Comparison of ENCODE assay signal across 17 cellular contexts in genomic region chr9:72268961-72269360, GRCh38.
A peak's percentile ranks its signal among the peaks of the same experiment; 100 is the strongest.
DNase-seq lines count a peak whose midpoint lies in the region; ATAC-seq, FAIRE-seq and TF ChIP-seq lines count a peak whose summit lies in the region.
"Had no signal": no experiment of that assay in that cellular context is flagged by ENCODE, and none has a peak within 500 bp of the region (broad histone marks: within the 10 kb centered on the region; RNA-seq: fewer than 3 reads in every experiment).

No MANE protein-coding gene starts in this region.

- no peak overlapping the region for H2BK20ac ChIP-seq in H1 (ENCODE audit: low read length)

- CTCF ChIA-PET in H1 (lab: Charles Lee; ENCODE audit: partially characterized antibody) = interaction anchor here (0.6 to 5.3 kb wide), 3 partner anchors 12 to 230 kb away, joined by 3 to 48 read pairs (median 6); no protein-coding TSS in a partner anchor

- FAIRE-seq in H1 (lab: Jason Lieb, UNC) = no peak
- FAIRE-seq: D721Med, G401.6, GM12892 had no signal

- H2AK5ac ChIP-seq in H1 (ENCODE audit: low read depth, low read length) = no peak overlapping the region

- no peak for TF ChIP-seq EP300 in H1 (IDR thresholded peaks at IDR 0.05; ENCODE audit: borderline replicate concordance in 1 of 2, low read depth in 2 of 2, low read length in 2 of 2)

- no peak overlapping the region for H2BK120ac ChIP-seq in H1 (replicated peaks; ENCODE audit: low read depth, low read length)

- POLR2A ChIA-PET in H1 (lab: Charles Lee; ENCODE audit: partially characterized antibody) = no interaction called here

- H3K9me3 Mint-ChIP-seq in stimulated activated memory B cell treated with anti-CD40 and anti-IgM and Interleukin-4, amounts not matched to agents 10 μg/mL and 1 μg/mL and 100 μg/mL, for 72 hours = no peaks in the 10 kb centered on the region
- H3K9me3 Mint-ChIP-seq in immature natural killer cell = no peaks in the 10 kb centered on the region
- H3K9me3 Mint-ChIP-seq: CD4-positive, alpha-beta T cell; CD8-positive, alpha-beta memory T cell; H9 had no signal

- H3K23ac ChIP-seq in H1 (ENCODE audit: insufficient read length) = no peak overlapping the region

- H3K9ac ChIP-seq in BLaER1 (no peak overlapping the region), H1 (replicated peaks in 1 of 4; ENCODE audit: extremely low read depth in 1 of 4, low read depth in 3 of 4, low read length in 3 of 4) (no peak overlapping the region)
- no peak overlapping the region for H3K9ac ChIP-seq in BLaER1 treated with 17β-estradiol and CSF1 and Interleukin-3, amounts not matched to agents 10 nM and 100 nM

- H3K23me2 ChIP-seq in H1 (ENCODE audit: low read depth, low read length) = no peaks in the 10 kb centered on the region

- no peaks in the 10 kb centered on the region for H3K9me3 ChIP-seq in BLaER1
- peaks cover 0 to 12% (median 0%) of the 10 kb centered on the region in 11 experiments; a peak in 1 of 22 replicates for H3K9me3 ChIP-seq in BLaER1 treated with 17β-estradiol and CSF1 and Interleukin-3, amounts not matched to agents 10 nM and 100 nM (replicated peaks in 1 of 11)
- no peaks in the 10 kb centered on the region for H3K9me3 ChIP-seq in H1 (ENCODE audit: insufficient read depth in 2 of 2, low read depth in 1 of 2, low read length in 1 of 2)

- no peak overlapping the region for H3K27ac Mint-ChIP-seq in stimulated activated memory B cell treated with anti-CD40 and anti-IgM and Interleukin-4, amounts not matched to agents 10 μg/mL and 1 μg/mL and 100 μg/mL, for 72 hours
- H3K27ac Mint-ChIP-seq in immature natural killer cell = no peak overlapping the region
- H3K27ac Mint-ChIP-seq: CD14-positive monocyte; CD4-positive, alpha-beta T cell; CD8-positive, alpha-beta memory T cell had no signal

- ATAC-seq in stimulated activated memory B cell treated with anti-CD40 and anti-IgM and Interleukin-4, amounts not matched to agents 10 μg/mL and 1 μg/mL and 100 μg/mL, for 72 hours = peak; percentile 55
- no peak for ATAC-seq in GM21447 (IDR thresholded peaks at IDR 0.05; ENCODE audit: unreplicated experiment)
- ATAC-seq: HCT116 had no signal

- no peak overlapping the region for H3K14ac ChIP-seq in H1 (ENCODE audit: insufficient read length)

- no peaks in the 10 kb centered on the region for H3K4me1 Mint-ChIP-seq in stimulated activated memory B cell treated with anti-CD40 and anti-IgM and Interleukin-4, amounts not matched to agents 10 μg/mL and 1 μg/mL and 100 μg/mL, for 72 hours
- H3K4me1 Mint-ChIP-seq in immature natural killer cell = no peaks in the 10 kb centered on the region
- H3K4me1 Mint-ChIP-seq: CD8-positive, alpha-beta memory T cell; H9 had no signal

- no peak overlapping the region for H2BK15ac ChIP-seq in H1 (ENCODE audit: low read length)

- DNase-seq in H1 (ENCODE audit: low read depth in 1 of 2, low spot score in 2 of 2) (no peak), immature natural killer cell (no peak), islet precursor cell (no peak)
- DNase-seq: CD4-positive, alpha-beta T cell; CD8-positive, alpha-beta memory T cell; DMS 273 treated with DMSO at 0.1 percent for 48 hours; DMS79 treated with DMSO at 0.1 percent for 48 hours; H9 had no signal

- H3K4me3 ChIP-seq in BLaER1 (no peak overlapping the region), H1 (ENCODE audit: extremely low read depth in 1 of 4, insufficient read depth in 2 of 4, low read depth in 3 of 4, low read length in 4 of 4) (no peak overlapping the region)
- no peak overlapping the region for H3K4me3 ChIP-seq in BLaER1 treated with 17β-estradiol and CSF1 and Interleukin-3, amounts not matched to agents 10 nM and 100 nM

- H3K56ac ChIP-seq in H1 (replicated peaks; ENCODE audit: insufficient read length, low read depth, low read length) = no peak overlapping the region

- H3K79me1 ChIP-seq in H1 (ENCODE audit: low read depth, low read length) = no peaks in the 10 kb centered on the region

- no peak overlapping the region for H2BK12ac ChIP-seq in H1 (ENCODE audit: low read depth, low read length)

- H4K8ac ChIP-seq in H1 (ENCODE audit: extremely low read depth, insufficient read depth, low read length) = no peak overlapping the region

- no peak for TF ChIP-seq POLR2A in H1 (IDR thresholded peaks at IDR 0.05; ENCODE audit: control extremely low read depth in 1 of 2, low read depth in 2 of 2, low read length in 2 of 2)

- no peak overlapping the region for H4K91ac ChIP-seq in H1 (replicated peaks; ENCODE audit: insufficient read length, low read length)

- H3K4me3 Mint-ChIP-seq in stimulated activated memory B cell treated with anti-CD40 and anti-IgM and Interleukin-4, amounts not matched to agents 10 μg/mL and 1 μg/mL and 100 μg/mL, for 72 hours = no peak overlapping the region
- H3K4me3 Mint-ChIP-seq in immature natural killer cell = no peak overlapping the region
- H3K4me3 Mint-ChIP-seq: CD14-positive monocyte; CD4-positive, alpha-beta T cell; CD8-positive, alpha-beta memory T cell; H9 had no signal

- no peak overlapping the region for H3K4ac ChIP-seq in H1 (replicated peaks; ENCODE audit: insufficient read length, low read depth, low read length)

- no peaks in the 10 kb centered on the region for H3K79me2 ChIP-seq in H1 (ENCODE audit: control insufficient read depth in 1 of 2, insufficient read depth in 2 of 2, low read length in 2 of 2)

- H3K36me3 Mint-ChIP-seq in stimulated activated memory B cell treated with anti-CD40 and anti-IgM and Interleukin-4, amounts not matched to agents 10 μg/mL and 1 μg/mL and 100 μg/mL, for 72 hours = no peaks in the 10 kb centered on the region
- no peaks in the 10 kb centered on the region for H3K36me3 Mint-ChIP-seq in immature natural killer cell
- H3K36me3 Mint-ChIP-seq: CD14-positive monocyte; CD8-positive, alpha-beta memory T cell had no signal

- H3K27me3 Mint-ChIP-seq in stimulated activated memory B cell treated with anti-CD40 and anti-IgM and Interleukin-4, amounts not matched to agents 10 μg/mL and 1 μg/mL and 100 μg/mL, for 72 hours = peaks cover 7% of the 10 kb centered on the region
- peaks cover 0 to 6% (median 2%) of the 10 kb centered on the region in 3 donors for H3K27me3 Mint-ChIP-seq in immature natural killer cell (ENCODE audit: low read depth in 3 of 3)
- H3K27me3 Mint-ChIP-seq: CD4-positive, alpha-beta T cell had no signal

- H3K36me3 ChIP-seq in BLaER1 = no peaks in the 10 kb centered on the region
- H3K36me3 ChIP-seq in BLaER1 treated with 17β-estradiol and CSF1 and Interleukin-3, amounts not matched to agents 10 nM and 100 nM = no peaks in the 10 kb centered on the region
- no peaks in the 10 kb centered on the region for H3K36me3 ChIP-seq in H1 (ENCODE audit: control insufficient read depth in 2 of 4, insufficient read depth in 4 of 4, low read length in 3 of 4)

- no peak overlapping the region for H3K18ac ChIP-seq in H1 (ENCODE audit: extremely low read depth, low read length)

- H3K27me3 ChIP-seq in BLaER1 (no peaks in the 10 kb centered on the region), H1 (replicated peaks in 1 of 4; ENCODE audit: control insufficient read depth in 3 of 4, extremely low read depth in 1 of 4, insufficient read depth in 3 of 4, low read length in 3 of 4) (no peaks in the 10 kb centered on the region)
- no peaks in the 10 kb centered on the region for H3K27me3 ChIP-seq in BLaER1 treated with 17β-estradiol and CSF1 and Interleukin-3, amounts not matched to agents 10 nM and 100 nM

- TF ChIP-seq CTCF in H1 (IDR thresholded peaks at IDR 0.05; ENCODE audit: control extremely low read depth in 1 of 3, insufficient read depth in 1 of 3, low read depth in 1 of 3, low read length in 3 of 3) = no peak

- H2AFZ ChIP-seq in H1 (ENCODE audit: low read length) = 0 out of 2 replicates have a peak overlapping the region, but pooled peaks have one; percentile 57

- H4K20me1 ChIP-seq in BLaER1 (no peaks in the 10 kb centered on the region), H1 (replicated peaks in 1 of 2; ENCODE audit: control insufficient read depth in 1 of 2, insufficient read depth in 2 of 2, low read length in 2 of 2) (no peaks in the 10 kb centered on the region)
- no peaks in the 10 kb centered on the region for H4K20me1 ChIP-seq in BLaER1 treated with 17β-estradiol and CSF1 and Interleukin-3, amounts not matched to agents 10 nM and 100 nM

- 95% methylated on average over 3 of the region's 3 CpGs; no CpG with 5 or more reads in 1 of the 2 experiments for WGBS in H1 (ENCODE audit: extremely low coverage in 1 of 2, insufficient coverage in 1 of 2, insufficient read length in 1 of 2, insufficient replicate concordance in 2 of 2, low coverage in 1 of 2, low lambda C conversion rate in 2 of 2, missing lambda C conversion rate in 1 of 2), 2 experiments

- H3K27ac ChIP-seq in BLaER1 (no peak overlapping the region), H1 (ENCODE audit: low read depth, low read length) (no peak overlapping the region)
- H3K27ac ChIP-seq in BLaER1 treated with 17β-estradiol and CSF1 and Interleukin-3, amounts not matched to agents 10 nM and 100 nM = peak overlapping the region in 2 of 11 experiments; percentile 23 to 29; a peak in 1 of 22 replicates

- H3K4me1 ChIP-seq in BLaER1 (no peaks in the 10 kb centered on the region), H1 (replicated peaks in 1 of 4; ENCODE audit: control insufficient read depth in 3 of 4, insufficient read depth in 4 of 4, low read length in 3 of 4) (no peaks in the 10 kb centered on the region)
- H3K4me1 ChIP-seq in BLaER1 treated with 17β-estradiol and CSF1 and Interleukin-3, amounts not matched to agents 10 nM and 100 nM = peaks cover 0 to 10% (median 6%) of the 10 kb centered on the region in 10 experiments; a peak in 10 of 20 replicates

- TF ChIP-seq RAD21 in H1 (IDR thresholded peaks at IDR 0.05 in 1 of 2, conservative IDR thresholded peaks at IDR 0.05 in 1 of 2; ENCODE audit: low read depth in 2 of 2, low read length in 2 of 2) = no peak

- H3K4me2 ChIP-seq in BLaER1 (0 out of 2 replicates have a peak overlapping the region, but pooled peaks have one; percentile 13), H1 (ENCODE audit: insufficient read depth in 1 of 2, low read depth in 2 of 2, low read length in 2 of 2) (no peak overlapping the region)
- peak overlapping the region in 8 of 11 experiments; percentile 6 to 50 (median 39); a peak in 11 of 22 replicates for H3K4me2 ChIP-seq in BLaER1 treated with 17β-estradiol and CSF1 and Interleukin-3, amounts not matched to agents 10 nM and 100 nM

- no peak overlapping the region for H4K5ac ChIP-seq in H1 (ENCODE audit: insufficient read length, low read depth, low read length)

- H2BK5ac ChIP-seq in H1 (ENCODE audit: low read depth, low read length) = no peak overlapping the region

TF ChIP-seq in H1, 55 proteins besides CTCF, POLR2A, EP300 and RAD21 (continues in another document):
- TF ChIP-seq NRF1 (IDR thresholded peaks at IDR 0.05; ENCODE audit: low read depth, low read length) (no peak), SRF (IDR thresholded peaks at IDR 0.05; ENCODE audit: low read depth, low read length) (no peak), CREB1 (IDR thresholded peaks at IDR 0.05) (no peak), TEAD4 (IDR thresholded peaks at IDR 0.05; ENCODE audit: low read depth, low read length) (no peak)

Comparison
In these comparisons a context has a peak if more than half of its experiments do, and no peak if none do; other contexts are left out.
1. H3K4me2 ChIP-seq: peak in BLaER1 (single experiment) and BLaER1 treated with 17β-estradiol and CSF1 and Interleukin-3, amounts not matched to agents 10 nM and 100 nM (8 of 11); none in H1 (0 of 2).